8 cellular contexts compared by ENCODE assay signal in the genomic region with DNA sequence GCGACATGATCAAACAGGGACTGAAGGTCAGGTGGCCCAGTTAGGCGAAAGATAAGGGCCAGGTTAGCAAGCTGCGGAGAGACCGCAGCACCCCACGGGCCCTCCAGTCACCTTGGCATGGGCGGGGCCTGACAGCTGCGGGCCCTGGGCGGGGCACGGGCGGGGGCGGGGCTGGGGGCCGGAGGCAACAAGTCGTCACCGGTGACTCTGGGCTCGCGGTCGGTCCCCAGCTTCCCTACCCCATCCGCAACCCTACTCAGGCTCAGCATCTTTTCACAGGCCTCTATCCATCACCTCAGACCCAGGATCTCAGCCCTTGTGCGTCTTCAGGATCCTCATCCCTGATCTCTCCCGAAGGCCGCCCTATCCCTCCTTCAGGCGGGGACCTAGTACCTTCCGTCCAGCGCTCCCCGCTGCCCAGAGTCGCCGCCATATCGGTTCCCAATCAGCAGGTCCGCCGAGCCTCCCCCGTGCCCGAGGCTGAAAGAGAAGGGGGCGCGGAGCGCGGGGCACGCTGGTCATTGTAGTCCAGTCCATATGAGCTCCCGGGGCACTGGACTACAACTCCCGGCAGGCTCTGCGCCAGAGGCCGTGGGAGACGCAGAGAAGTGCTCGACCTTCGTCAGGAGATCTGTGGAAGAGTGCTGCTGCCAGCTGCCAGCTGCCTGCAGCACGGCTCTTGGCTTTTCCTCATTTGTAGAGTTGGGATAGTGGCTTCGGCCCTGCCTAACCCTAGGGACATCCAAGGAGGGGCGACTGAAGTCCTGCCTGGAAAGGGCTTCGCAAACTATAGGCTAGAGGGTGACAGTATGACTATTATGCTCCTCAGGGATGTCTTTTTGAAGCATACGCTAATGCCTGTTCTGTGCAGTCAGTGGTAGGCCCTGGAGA. TPM values are rescaled to one million over a fixed set of nuclear protein-coding genes. Genes with fewer than 3 reads are reported as not detected.
A peak's percentile ranks its signal among the peaks of the same experiment; 100 is the strongest.
DNase-seq lines count a peak whose midpoint lies in the region; ATAC-seq and TF ChIP-seq lines count a peak whose summit lies in the region.

A gene (minus strand): TSS at position 513 of the 891 bp plus-strand sequence. CDS start 80 bp downstream, at position 433.

- peak; percentile 46 for TF ChIP-seq POLR2A in erythroblast (IDR thresholded peaks at IDR 0.05; ENCODE audit: low read length)

- POLR2A ChIA-PET in PC-9 (lab: Charles Lee; ENCODE audit: unreplicated experiment), result interaction anchor here (0.6 to 0.7 kb wide), 3 partner anchors 43 to 63 kb away, joined by 3 to 4 read pairs (median 3); a partner anchor contains a TSS

- peak within 1 kb of the TSS; percentile 100 for H2AFZ ChIP-seq in PC-9

- H3K4me1 ChIP-seq in PC-9 (replicated peaks; ENCODE audit: insufficient read depth), result peaks cover 11% of the 10 kb centered on the region

- no peaks in the 10 kb centered on the region for H3K27me3 ChIP-seq in PC-9 (ENCODE audit: insufficient read depth, low read depth)

- no peak for TF ChIP-seq CTCF in PC-9 (conservative IDR thresholded peaks at IDR 0.05)

- CTCF ChIA-PET in PC-9 (lab: Charles Lee), result no interaction called here

- H3F3A ChIP-seq in PC-9 (ENCODE audit: insufficient read depth, low read depth), result no peaks in the 10 kb centered on the region

- H3K27ac ChIP-seq in PC-9, result peak within 1 kb of the TSS; percentile 70

- peak within 1 kb of the TSS; percentile 93 for H3K4me3 ChIP-seq in Jurkat, Clone E6-1 (ENCODE audit: low read length)
- H3K4me3 ChIP-seq in PC-9, result peak within 1 kb of the TSS; percentile 91

- H3K9me2 ChIP-seq in PC-9 (ENCODE audit: insufficient read depth), result no peaks in the 10 kb centered on the region

- no TSS peak for BruUV-seq in PC-9 (replicated peaks; lab: Mats Ljungman, UMichigan)

- peak; percentile 90 for ATAC-seq in GM21619 (IDR thresholded peaks at IDR 0.05; ENCODE audit: unreplicated experiment)

- H3K79me2 ChIP-seq in PC-9 (ENCODE audit: low read depth), result no peaks in the 10 kb centered on the region

- peak within 1 kb of the TSS; percentile 82 for H3K4me2 ChIP-seq in PC-9

- no peaks in the 10 kb centered on the region for H4K20me1 ChIP-seq in PC-9 (ENCODE audit: insufficient read depth)

- intact Hi-C loops in PC-9 (cut with micrococcal nuclease; ENCODE audit: unreplicated experiment), result no loop called here

- no peaks in the 10 kb centered on the region for H3K9me3 ChIP-seq in PC-9 (ENCODE audit: insufficient read depth, low read depth)

- H3K36me3 ChIP-seq in PC-9 (ENCODE audit: low read depth), result no peaks in the 10 kb centered on the region

- DNase-seq in DMS153 (lab: John Stamatoyannopoulos, UW) (peak; percentile 60), PC-9 (peak; percentile 75 to 83), erythroblast (lab: John Stamatoyannopoulos, UW) (peak; percentile 86 to 91), mucosa of gallbladder (ENCODE audit: low spot score) (peak; percentile 93)
- peak; percentile 76 for DNase-seq in Jurkat, Clone E6-1 (ENCODE audit: low read depth, low spot score)
- DNase-seq in activated T-cell treated with anti-CD3 and anti-CD28 coated beads, Interleukin-2, amount 50 U/mL, for 1 hour, result peak; percentile 91
- peak; percentile 95 for DNase-seq in stimulated activated CD8-positive, alpha-beta memory T cell treated with anti-CD3 and anti-CD28 coated beads, Interleukin-4, amount 100 ng/mL, for 48 hours

RNA-seq across cellular contexts. Expression of the gene that starts here (rescaled TPM):
- polyA plus RNA-seq in Jurkat, Clone E6-1 (2012; ENCODE audit: insufficient read depth, insufficient read length), result 18.7 TPM
- 8.9 and 9.3 TPM in 2 replicates for total RNA-seq in PC-9 (2021)
- 14.6 TPM for total RNA-seq in mucosa of gallbladder

Comparison
In these comparisons a context has a peak if more than half of its experiments do, and no peak if none do; other contexts are left out.
1. Peak in every context shown above with its lines: DNase-seq, ATAC-seq, H3K4me3 ChIP-seq and H3K27ac ChIP-seq.